Comparison of ENCODE assay signal across 12 cellular contexts in genomic region chr5:77463905-77464304, GRCh38.
"Had no signal": no experiment of that assay in that cellular context is flagged by ENCODE, and none has a peak within 500 bp of the region (broad histone marks: within the 10 kb centered on the region; RNA-seq: fewer than 3 reads in every experiment).

No MANE protein-coding gene starts in this region.

- H3K9me3 Mint-ChIP-seq: activated CD4-positive, alpha-beta memory T cell treated with anti-CD3 and anti-CD28 coated beads, Interleukin-2, amount 10 ng/mL, durations not matched to agents 7 days and 5 days; activated T-cell treated with anti-CD3 and anti-CD28 coated beads, Interleukin-2, amount 50 U/mL, for 24 hours had no signal

- DNase-seq: activated CD4-positive, alpha-beta memory T cell treated with anti-CD3 and anti-CD28 coated beads, Interleukin-2, amount 10 ng/mL, durations not matched to agents 7 days and 5 days; activated CD4-positive, alpha-beta T cell treated with anti-CD3 and anti-CD28 coated beads for 4 hours; activated naive CD4-positive, alpha-beta T cell treated with anti-CD3 and anti-CD28 coated beads, Interleukin-2, amount 10 ng/mL, durations not matched to agents 7 days and 5 days; activated T-cell treated with anti-CD3 and anti-CD28 coated beads, Interleukin-2, amount 50 U/mL, for 24 hours; esophagus squamous epithelium; kidney; left lung; naive B cell; stimulated activated naive CD8-positive, alpha-beta T cell treated with anti-CD3 and anti-CD28 coated beads, Interleukin-15, Interleukin-2, amounts not matched to agents 100 U/mL and 50 U/mL, for 24 hours; T-helper 2 cell; trophoblast cell had no signal

- H3K4me3 Mint-ChIP-seq: activated CD4-positive, alpha-beta memory T cell treated with anti-CD3 and anti-CD28 coated beads, Interleukin-2, amount 10 ng/mL, durations not matched to agents 7 days and 5 days; activated naive CD4-positive, alpha-beta T cell treated with anti-CD3 and anti-CD28 coated beads, Interleukin-2, amount 10 ng/mL, durations not matched to agents 7 days and 5 days; activated T-cell treated with anti-CD3 and anti-CD28 coated beads, Interleukin-2, amount 50 U/mL, for 24 hours; WTC11 had no signal

- H3K4me1 Mint-ChIP-seq: activated naive CD4-positive, alpha-beta T cell treated with anti-CD3 and anti-CD28 coated beads, Interleukin-2, amount 10 ng/mL, durations not matched to agents 7 days and 5 days; WTC11 had no signal

- H3K27me3 Mint-ChIP-seq: activated CD4-positive, alpha-beta memory T cell treated with anti-CD3 and anti-CD28 coated beads, Interleukin-2, amount 10 ng/mL, durations not matched to agents 7 days and 5 days; activated naive CD4-positive, alpha-beta T cell treated with anti-CD3 and anti-CD28 coated beads, Interleukin-2, amount 10 ng/mL, durations not matched to agents 7 days and 5 days; activated T-cell treated with anti-CD3 and anti-CD28 coated beads, Interleukin-2, amount 50 U/mL, for 24 hours; naive B cell had no signal

- H3K27ac Mint-ChIP-seq: activated CD4-positive, alpha-beta memory T cell treated with anti-CD3 and anti-CD28 coated beads, Interleukin-2, amount 10 ng/mL, durations not matched to agents 7 days and 5 days; activated naive CD4-positive, alpha-beta T cell treated with anti-CD3 and anti-CD28 coated beads, Interleukin-2, amount 10 ng/mL, durations not matched to agents 7 days and 5 days; activated T-cell treated with anti-CD3 and anti-CD28 coated beads, Interleukin-2, amount 50 U/mL, for 24 hours; WTC11 had no signal
